10 cellular contexts compared by ENCODE assay signal in the genomic region with DNA sequence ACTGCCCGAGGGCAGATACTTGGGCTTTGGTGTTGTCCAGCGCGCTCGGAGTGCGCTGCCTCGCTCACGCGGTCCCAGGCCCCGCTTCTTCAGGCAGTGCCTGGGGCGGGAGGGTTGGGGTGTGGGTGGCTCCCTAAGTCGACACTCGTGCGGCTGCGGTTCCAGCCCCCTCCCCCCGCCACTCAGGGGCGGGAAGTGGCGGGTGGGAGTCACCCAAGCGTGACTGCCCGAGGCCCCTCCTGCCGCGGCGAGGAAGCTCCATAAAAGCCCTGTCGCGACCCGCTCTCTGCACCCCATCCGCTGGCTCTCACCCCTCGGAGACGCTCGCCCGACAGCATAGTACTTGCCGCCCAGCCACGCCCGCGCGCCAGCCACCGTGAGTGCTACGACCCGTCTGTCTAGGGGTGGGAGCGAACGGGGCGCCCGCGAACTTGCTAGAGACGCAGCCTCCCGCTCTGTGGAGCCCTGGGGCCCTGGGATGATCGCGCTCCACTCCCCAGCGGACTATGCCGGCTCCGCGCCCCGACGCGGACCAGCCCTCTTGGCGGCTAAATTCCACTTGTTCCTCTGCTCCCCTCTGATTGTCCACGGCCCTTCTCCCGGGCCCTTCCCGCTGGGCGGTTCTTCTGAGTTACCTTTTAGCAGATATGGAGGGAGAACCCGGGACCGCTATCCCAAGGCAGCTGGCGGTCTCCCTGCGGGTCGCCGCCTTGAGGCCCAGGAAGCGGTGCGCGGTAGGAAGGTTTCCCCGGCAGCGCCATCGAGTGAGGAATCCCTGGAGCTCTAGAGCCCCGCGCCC. TPM values are rescaled to one million over a fixed set of nuclear protein-coding genes. Genes with fewer than 3 reads are reported as not detected.
DNase-seq lines count a peak whose midpoint lies in the region; ATAC-seq and TF ChIP-seq lines count a peak whose summit lies in the region.
"Had no signal": no experiment of that assay in that cellular context is flagged by ENCODE, and none has a peak within 500 bp of the region (broad histone marks: within the 10 kb centered on the region; RNA-seq: fewer than 3 reads in every experiment).

A gene (plus strand): TSS at position 291 of the 799 bp plus-strand sequence. CDS start 1,051 bp downstream, outside the sequence.

- POLR2A ChIA-PET in GM10248 (lab: Yijun Ruan, JAX): no interaction called here

- H3K9me3 ChIP-seq in RWPE2 (ENCODE audit: severe bottlenecking): no peaks in the 10 kb centered on the region

- TF ChIP-seq CTCF in GM10248 (IDR thresholded peaks at IDR 0.05; ENCODE audit: control extremely low read depth, extremely low read depth, low read depth, missing control alignments) (no peak), RWPE2 (IDR thresholded peaks at IDR 0.05; ENCODE audit: poor library complexity, severe bottlenecking) (no peak), foreskin keratinocyte (conservative IDR thresholded peaks at IDR 0.05) (no peak)

- H3K27ac ChIP-seq in RWPE2 (ENCODE audit: poor library complexity, severe bottlenecking) (no peak within 1 kb of the TSS), foreskin keratinocyte (no peak within 1 kb of the TSS)

- ATAC-seq in RWPE2 (ENCODE audit: low read depth) (peak; percentile 48), foreskin keratinocyte (peak; percentile 39)

- no peak within 1 kb of the TSS for H3K4me3 ChIP-seq in RWPE2 (ENCODE audit: severe bottlenecking)

- H3K36me3 ChIP-seq in RWPE2 (ENCODE audit: low read depth): no peaks in the 10 kb centered on the region

- CTCF ChIA-PET in GM10248 (lab: Yijun Ruan, JAX): interaction anchor here (1.7 kb wide), 1 partner anchor 8 kb away, joined by 3 read pairs; no protein-coding TSS in a partner anchor

- no peaks in the 10 kb centered on the region for H3K4me1 ChIP-seq in RWPE2 (ENCODE audit: insufficient read depth, poor library complexity, severe bottlenecking)
- H3K4me1 ChIP-seq in foreskin keratinocyte: no peaks in the 10 kb centered on the region

- H3K27me3 ChIP-seq in RWPE2 (ENCODE audit: insufficient read depth, poor library complexity, severe bottlenecking): peaks cover 90% of the 10 kb centered on the region
- H3K27me3 ChIP-seq in foreskin keratinocyte: peaks cover 93% of the 10 kb centered on the region

- DNase-seq in GM10248 (ENCODE audit: extremely low spot score): peak; percentile 31
- no peak for DNase-seq in RWPE2 (ENCODE audit: low spot score)
- no peak for DNase-seq in foreskin keratinocyte
- peak; percentile 3 for DNase-seq in stimulated activated CD4-positive, alpha-beta T cell treated with anti-CD3 and anti-CD28 coated beads, Interleukin-12 subunit alpha, Interleukin-12 subunit beta, amount 100 ng/mL, for 4 hours
- no peak for DNase-seq in NOMO-1 treated with DMSO at 0.1 percent for 48 hours (lab: John Stamatoyannopoulos, UW; ENCODE audit: unreplicated experiment)
- no peak for DNase-seq in NCI-H774 (lab: John Stamatoyannopoulos, UW)
- DNase-seq in NCI-H1417 treated with DMSO at 0.1 percent for 48 hours (lab: John Stamatoyannopoulos, UW): no peak
- DNase-seq in HK-2 (ENCODE audit: unreplicated experiment): no peak
- DNase-seq: NCI-H2107 had no signal

RNA-seq across cellular contexts. Expression of the gene that starts here (rescaled TPM):
- not detected in 2 replicates for total RNA-seq in foreskin keratinocyte
- polyA plus RNA-seq in foreskin keratinocyte: not detected in 2 replicates
- total RNA-seq: bronchial epithelial cell had no signal

Comparison
In these comparisons a context has a peak if more than half of its experiments do, and no peak if none do; other contexts are left out.
1. Peak in ATAC-seq in foreskin keratinocyte; RNA of the gene not detected or under 1 TPM.
2. DNase-seq: peak in GM10248 (single experiment) and stimulated activated CD4-positive, alpha-beta T cell treated with anti-CD3 and anti-CD28 coated beads, Interleukin-12 subunit alpha, Interleukin-12 subunit beta, amount 100 ng/mL, for 4 hours (single experiment); none in RWPE2 (single experiment), foreskin keratinocyte (0 of 2), NOMO-1 treated with DMSO at 0.1 percent for 48 hours (single experiment), NCI-H774 (single experiment), NCI-H1417 treated with DMSO at 0.1 percent for 48 hours (single experiment) and HK-2 (single experiment).